In genomic region chr19:45200614-45201013, GRCh38 we compare ENCODE assay signal across 8 cellular contexts. TPM values are rescaled to one million over a fixed set of nuclear protein-coding genes. Genes with fewer than 3 reads are reported as not detected.
DNase-seq lines count a peak whose midpoint lies in the region; ATAC-seq and TF ChIP-seq lines count a peak whose summit lies in the region.

No MANE protein-coding gene starts in this region.

- H3K27me3 ChIP-seq in AG04450 (ENCODE audit: control insufficient read depth, insufficient read depth, low read length) = peaks cover 13% of the 10 kb centered on the region

- DNase-seq in AG04450 (ENCODE audit: low read depth, low spot score) (no peak), astrocyte of the hippocampus (ENCODE audit: low read depth, low spot score) (peak; percentile 41), islet precursor cell (peak; percentile 68), ACHN (no peak), KG1 (lab: John Stamatoyannopoulos, UW) (no peak), amniotic stem cell (lab: John Stamatoyannopoulos, UW) (no peak)
- DNase-seq in Jurkat, Clone E6-1 (ENCODE audit: low read depth, low spot score) = peak; percentile 5

- no peak for ATAC-seq in HG03108 (IDR thresholded peaks at IDR 0.05; ENCODE audit: unreplicated experiment)

- in situ Hi-C loops in ACHN (cut with HindIII; ENCODE audit: low pct_ligation_motif_present, low pct_unique_long_range_greater_than_20kb, low sequenced_read_pairs) = no loop called here

- peak; percentile 53 for TF ChIP-seq CTCF in AG04450 (IDR thresholded peaks at IDR 0.05; ENCODE audit: low read depth, low read length)

- CTCF ChIA-PET in AG04450 (lab: Charles Lee) = interaction anchor here (0.6 to 1.6 kb wide), 8 partner anchors 17 to 244 kb away, joined by 3 to 16 read pairs (median 4); no protein-coding TSS in a partner anchor

- no peak overlapping the region for H3K4me3 ChIP-seq in AG04450 (ENCODE audit: low read depth, low read length)
- H3K4me3 ChIP-seq in Jurkat, Clone E6-1 (ENCODE audit: low read length) = no peak overlapping the region

- H3K9me3 ChIP-seq in AG04450 (ENCODE audit: control insufficient read depth, insufficient read depth, low read length) = no peaks in the 10 kb centered on the region

- no peak overlapping the region for H3K27ac ChIP-seq in AG04450 (ENCODE audit: low read depth, low read length)

- POLR2A ChIA-PET in AG04450 (lab: Yijun Ruan, JAX) = no interaction called here

RNA-seq across cellular contexts. Expression of gene BLOC1S3, which starts 22.0 kb away (rescaled TPM):
- polyA plus RNA-seq in AG04450 (2011; rRNA removed) = 7.0 and 8.2 TPM in 2 replicates
- 8.7 and 13.4 TPM in 2 replicates for polyA minus RNA-seq in AG04450 (2011; rRNA and poly(A)+ RNA removed)
- 8.5 TPM for polyA plus RNA-seq in Jurkat, Clone E6-1 (2012; ENCODE audit: insufficient read depth, insufficient read length)

RNA-seq across cellular contexts. Expression of gene TRAPPC6A, which starts 22.6 kb away (rescaled TPM):
- 5.8 and 9.4 TPM in 2 replicates for polyA plus RNA-seq in AG04450 (2011; rRNA removed)
- 1.3 and 1.9 TPM in 2 replicates for polyA minus RNA-seq in AG04450 (2011; rRNA and poly(A)+ RNA removed)
- polyA plus RNA-seq in Jurkat, Clone E6-1 (2012; ENCODE audit: insufficient read depth, insufficient read length) = 47.3 TPM

RNA-seq across cellular contexts. Expression of gene NKPD1, which starts 39.8 kb away (rescaled TPM):
- 0.04 TPM in 2 replicates for polyA plus RNA-seq in AG04450 (2011; rRNA removed)
- polyA minus RNA-seq in AG04450 (2011; rRNA and poly(A)+ RNA removed) = 0.18 TPM in 1 of 2 replicates, not detected in the other
- not detected for polyA plus RNA-seq in Jurkat, Clone E6-1 (2012; ENCODE audit: insufficient read depth, insufficient read length)

RNA-seq across cellular contexts. Expression of gene EXOC3L2, which starts 44.6 kb away (rescaled TPM):
- not detected in 2 replicates for polyA plus RNA-seq in AG04450 (2011; rRNA removed)
- not detected in 2 replicates for polyA minus RNA-seq in AG04450 (2011; rRNA and poly(A)+ RNA removed)
- polyA plus RNA-seq in Jurkat, Clone E6-1 (2012; ENCODE audit: insufficient read depth, insufficient read length) = not detected

RNA-seq across cellular contexts. Expression of gene MARK4, which starts 50.5 kb away (rescaled TPM):
- 12.6 and 18.9 TPM in 2 replicates for polyA plus RNA-seq in AG04450 (2011; rRNA removed)
- polyA minus RNA-seq in AG04450 (2011; rRNA and poly(A)+ RNA removed) = 26.4 and 37.1 TPM in 2 replicates
- polyA plus RNA-seq in Jurkat, Clone E6-1 (2012; ENCODE audit: insufficient read depth, insufficient read length) = 51.0 TPM

Comparison
In these comparisons a context has a peak if more than half of its experiments do, and no peak if none do; other contexts are left out.
1. DNase-seq: peak in Jurkat, Clone E6-1 (single experiment), astrocyte of the hippocampus (single experiment) and islet precursor cell (single experiment); none in AG04450 (single experiment), ACHN (single experiment), KG1 (single experiment) and amniotic stem cell (single experiment).